ENCODE assay signal across 1 cellular context in the genomic region with DNA sequence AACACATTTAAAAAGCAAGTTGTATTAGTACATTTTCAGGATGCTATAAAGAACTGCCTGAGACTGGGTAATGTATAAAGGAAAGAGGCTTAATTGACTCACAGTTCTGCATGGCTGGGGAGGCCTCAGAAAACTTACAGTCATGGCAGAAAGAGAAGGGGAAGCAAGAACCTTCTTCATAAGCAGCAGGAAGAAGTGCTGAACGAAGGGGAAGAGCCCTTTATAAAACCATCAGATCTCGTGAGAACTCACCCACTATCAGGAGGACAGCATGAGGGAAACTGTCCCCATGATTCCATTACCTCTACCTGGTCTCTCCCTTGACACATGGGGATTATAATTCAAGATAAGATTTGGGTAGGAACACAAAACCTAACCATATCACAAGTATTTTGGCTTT.
TF ChIP-seq lines count a peak whose summit lies in the region.

No MANE protein-coding gene starts in this region.

TF ChIP-seq in K562, 482 proteins besides CTCF, POLR2A, EP300 and RAD21:
- TF ChIP-seq SPI1 (IDR thresholded peaks at IDR 0.05; ENCODE audit: borderline replicate concordance, low read depth, low read length), result peak; percentile 26; the same call in 1 of the 2 replicates
